Comparison of ENCODE assay signal across 8 cellular contexts in the genomic region with DNA sequence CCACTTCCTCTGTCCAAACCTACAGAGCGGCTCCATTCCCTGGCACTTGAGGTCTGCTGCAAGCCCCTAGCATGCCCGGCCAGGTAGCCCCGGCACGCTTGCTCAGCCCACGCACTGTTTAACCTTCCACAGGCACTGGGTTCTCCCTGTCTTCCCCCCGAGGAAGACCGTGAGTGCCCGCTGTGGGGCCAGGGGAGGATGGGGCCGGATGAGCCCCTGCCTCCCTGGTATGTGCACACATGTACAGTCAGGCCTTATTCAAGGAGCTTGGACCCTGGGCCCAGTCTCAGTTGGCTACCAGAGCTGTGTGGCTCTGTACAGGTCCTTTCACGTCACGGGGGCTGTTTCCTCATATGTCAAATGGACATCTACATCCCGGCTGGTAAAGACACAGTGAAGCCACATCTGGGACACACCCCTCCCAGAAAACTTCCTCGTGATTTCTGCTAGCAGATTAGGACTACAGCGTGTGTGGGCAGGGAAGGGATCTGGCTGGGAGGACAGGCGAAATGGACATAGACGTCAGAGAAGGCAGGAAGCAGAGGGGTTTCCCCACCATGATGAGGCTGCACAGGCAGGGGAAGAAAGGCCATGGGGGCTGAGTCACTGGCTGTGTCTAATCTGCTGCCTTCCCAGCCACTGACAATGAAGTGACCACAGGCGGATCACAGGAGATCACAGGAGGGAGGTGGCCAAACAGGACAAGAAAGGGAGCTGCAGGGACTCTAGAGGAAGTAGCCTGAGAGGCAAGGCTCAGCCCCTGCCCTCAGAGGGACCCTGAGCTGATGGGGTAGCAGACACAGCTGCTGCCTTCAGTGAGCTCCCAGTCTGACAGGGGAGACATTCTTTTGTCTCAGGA.
DNase-seq lines count a peak whose midpoint lies in the region; ATAC-seq, FAIRE-seq and TF ChIP-seq lines count a peak whose summit lies in the region.

No MANE protein-coding gene starts in this region.

- no peaks in the 10 kb centered on the region for H3K9me3 ChIP-seq in gastrocnemius medialis

- no peaks in the 10 kb centered on the region for H3K4me1 Mint-ChIP-seq in glutamatergic neuron (ENCODE audit: low read depth, unreplicated experiment)

- H3K27ac ChIP-seq in gastrocnemius medialis, result peak overlapping the region in 1 of 4 donors; percentile 20

- no peaks in the 10 kb centered on the region for H3K27me3 ChIP-seq in gastrocnemius medialis

- ATAC-seq in SK-N-SH treated with all-trans-retinoic acid at 6 μM for 48 hours (peak; percentile 72), gastrocnemius medialis (peak in 1 of 2 donors; percentile 17), HG03469 (IDR thresholded peaks at IDR 0.05; ENCODE audit: unreplicated experiment) (no peak), HG02870 (IDR thresholded peaks at IDR 0.05; ENCODE audit: unreplicated experiment) (no peak)

- TF ChIP-seq CTCF in glutamatergic neuron (IDR thresholded peaks at IDR 0.05; ENCODE audit: partially characterized antibody, unreplicated experiment) (no peak), gastrocnemius medialis (IDR thresholded peaks at IDR 0.05 in 4 of 5, conservative IDR thresholded peaks at IDR 0.05 in 1 of 5) (no peak)

- H3K36me3 Mint-ChIP-seq in glutamatergic neuron (ENCODE audit: unreplicated experiment), result peaks cover 4% of the 10 kb centered on the region

- H3K9me3 Mint-ChIP-seq in glutamatergic neuron (ENCODE audit: unreplicated experiment), result peaks cover 5% of the 10 kb centered on the region

- in situ Hi-C loops in gastrocnemius medialis (cut with MboI; ENCODE audit: low sequenced_read_pairs in 4 of 4), result no loop called here

- H3K27me3 Mint-ChIP-seq in glutamatergic neuron (ENCODE audit: unreplicated experiment), result peaks cover 6% of the 10 kb centered on the region

- DNase-seq in GM12892 (ENCODE audit: insufficient read length) (no peak), glutamatergic neuron (no peak), gastrocnemius medialis (peak in 1 of 2 donors; percentile 54), NCI-H345 treated with DMSO at 0.1 percent for 48 hours (lab: John Stamatoyannopoulos, UW; ENCODE audit: unreplicated experiment) (no peak), NCI-H345 (lab: John Stamatoyannopoulos, UW) (no peak)

- no peaks in the 10 kb centered on the region for H3K36me3 ChIP-seq in gastrocnemius medialis

- H3K27ac Mint-ChIP-seq in glutamatergic neuron (ENCODE audit: unreplicated experiment), result peak overlapping the region; percentile 52

- no peak overlapping the region for H3K4me3 Mint-ChIP-seq in glutamatergic neuron (ENCODE audit: unreplicated experiment)

- FAIRE-seq in GM12892 (lab: Jason Lieb, UNC), result peak; percentile 84

- intact Hi-C loops in gastrocnemius medialis (cut with DNase I; ENCODE audit: low total_unique reads), result no loop called here

- peaks cover 22 to 28% of the 10 kb centered on the region in 2 donors for H3K4me1 ChIP-seq in gastrocnemius medialis

- no peak for TF ChIP-seq POLR2A in GM12892 (IDR thresholded peaks at IDR 0.05; ENCODE audit: low read depth, low read length)
- TF ChIP-seq POLR2A in gastrocnemius medialis (IDR thresholded peaks at IDR 0.05), result peak; percentile 18 to 23

- H3K4me3 ChIP-seq in gastrocnemius medialis, result no peak overlapping the region

TF ChIP-seq in SK-N-SH treated with all-trans-retinoic acid at 6 μM for 48 hours, 23 proteins besides CTCF, POLR2A, EP300 and RAD21:
- TF ChIP-seq CSDC2 (CRISPR knock-in tag; IDR thresholded peaks at IDR 0.05), result no peak
- TF ChIP-seq ZC3H10 (CRISPR knock-in tag; IDR thresholded peaks at IDR 0.05), result 0 out of 2 replicates have a peak, but pooled peaks have one; percentile 31
